8 cellular contexts compared by ENCODE assay signal in genomic region chr10:29858352-29859267, GRCh38.
DNase-seq lines count a peak whose midpoint lies in the region; ATAC-seq and TF ChIP-seq lines count a peak whose summit lies in the region.
"Had no signal": no experiment of that assay in that cellular context is flagged by ENCODE, and none has a peak within 500 bp of the region (broad histone marks: within the 10 kb centered on the region; RNA-seq: fewer than 3 reads in every experiment).

No MANE protein-coding gene starts in this region.

- H3K23me2 ChIP-seq in H9 (ENCODE audit: insufficient read length, low read depth, low read length, poor library complexity, severe bottlenecking): no peaks in the 10 kb centered on the region

- no peaks in the 10 kb centered on the region for H3K9me3 ChIP-seq in H9 (ENCODE audit: control insufficient read depth, low read depth, low read length)
- H3K9me3 ChIP-seq in SJSA1 (replicated peaks): no peaks in the 10 kb centered on the region
- no peaks in the 10 kb centered on the region for H3K9me3 ChIP-seq in gastroesophageal sphincter

- WGBS in H9 (ENCODE audit: extremely low coverage, insufficient read length, low lambda C conversion rate): no CpG with 5 or more reads among the region's 11 CpGs
- 22 to 35% methylated on average over 6 to 7 of the region's 11 CpGs for WGBS in gastroesophageal sphincter (ENCODE audit: low coverage in 1 of 2), 2 donors

- TF ChIP-seq CTCF in H9 (conservative IDR thresholded peaks at IDR 0.05): peak; percentile 58
- peak; percentile 48 to 87 (median 78) for TF ChIP-seq CTCF in gastroesophageal sphincter (IDR thresholded peaks at IDR 0.05)

- H3K79me1 ChIP-seq in H9 (ENCODE audit: insufficient read depth, low read depth, low read length, poor library complexity, severe bottlenecking): no peaks in the 10 kb centered on the region

- ATAC-seq in gastroesophageal sphincter: peak; percentile 80

- no peak overlapping the region for H2AK5ac ChIP-seq in H9 (ENCODE audit: insufficient read length, low read length)

- H3K18ac ChIP-seq in H9 (ENCODE audit: insufficient read length, low read depth, low read length): no peak overlapping the region

- H4K8ac ChIP-seq in H9 (replicated peaks; ENCODE audit: insufficient read length, low read depth, low read length): no peak overlapping the region

- H2BK5ac ChIP-seq in H9 (ENCODE audit: insufficient read length, low read length): no peak overlapping the region

- no peak overlapping the region for H3K4me3 Mint-ChIP-seq in H9
- H3K4me3 Mint-ChIP-seq: activated B cell treated with CpG ODN at 0.5 μM for 24 hours had no signal

- H3K27me3 Mint-ChIP-seq in H9 (ENCODE audit: low read depth): no peaks in the 10 kb centered on the region

- H3K4me2 ChIP-seq in H9 (ENCODE audit: insufficient read depth, insufficient read length, low read length): no peak overlapping the region

- TF ChIP-seq EP300 in gastroesophageal sphincter (IDR thresholded peaks at IDR 0.05): no peak

- H3K9ac ChIP-seq in H9 (ENCODE audit: extremely low read depth, insufficient read length, low read length): no peak overlapping the region
- H3K9ac ChIP-seq in rectal smooth muscle tissue (ENCODE audit: low read length): no peak overlapping the region

- H2BK20ac ChIP-seq in H9 (ENCODE audit: low read depth, low read length, poor library complexity, severe bottlenecking): no peak overlapping the region

- no peak overlapping the region for H3T11ph ChIP-seq in H9 (ENCODE audit: low read length)

- H3K4ac ChIP-seq in H9 (ENCODE audit: low read depth, low read length): no peak overlapping the region

- H3K4me3 ChIP-seq in SJSA1: no peak overlapping the region
- no peak overlapping the region for H3K4me3 ChIP-seq in gastroesophageal sphincter
- H3K4me3 ChIP-seq in rectal smooth muscle tissue (ENCODE audit: low read length): no peak overlapping the region

- DNase-seq in H9: peak; percentile 55
- DNase-seq in SJSA1 (ENCODE audit: low read depth in 1 of 2, low spot score in 2 of 2): peak; percentile 71 to 72
- no peak for DNase-seq in caudate nucleus (lab: John Stamatoyannopoulos, UW)
- no peak for DNase-seq in activated gamma-delta T cell treated with Interleukin-2 at 50 U/mL for 16 hours
- no peak for DNase-seq in KG1 (lab: John Stamatoyannopoulos, UW)
- DNase-seq: activated B cell treated with CpG ODN at 0.5 μM for 24 hours had no signal

- no peak overlapping the region for H2BK12ac ChIP-seq in H9 (ENCODE audit: insufficient read length, low read depth, low read length)

- no peak overlapping the region for H2AFZ ChIP-seq in H9 (ENCODE audit: low read length)

- H4K20me1 ChIP-seq in H9 (ENCODE audit: control insufficient read depth, insufficient read depth, insufficient read length): no peaks in the 10 kb centered on the region

- H4K5ac ChIP-seq in H9 (ENCODE audit: insufficient read length, low read depth, low read length): no peak overlapping the region

- H3K9me3 Mint-ChIP-seq in H9: no peaks in the 10 kb centered on the region
- H3K9me3 Mint-ChIP-seq: activated B cell treated with CpG ODN at 0.5 μM for 24 hours had no signal

- H2BK15ac ChIP-seq in H9 (ENCODE audit: low read depth, low read length): no peak overlapping the region

- H3K4me1 Mint-ChIP-seq in H9: peaks cover 7% of the 10 kb centered on the region in 2 experiments
- H3K4me1 Mint-ChIP-seq: activated B cell treated with CpG ODN at 0.5 μM for 24 hours had no signal

- H3K27me3 ChIP-seq in H9 (ENCODE audit: insufficient read depth, low read length) (no peaks in the 10 kb centered on the region), SJSA1 (replicated peaks) (no peaks in the 10 kb centered on the region), gastroesophageal sphincter (no peaks in the 10 kb centered on the region), rectal smooth muscle tissue (ENCODE audit: control insufficient read depth, insufficient read depth, low read length) (no peaks in the 10 kb centered on the region)

- H3K36me3 Mint-ChIP-seq in H9 (ENCODE audit: insufficient read depth in 1 of 3, low read depth in 3 of 3): no peaks in the 10 kb centered on the region

- no peak overlapping the region for H3K23ac ChIP-seq in H9 (ENCODE audit: insufficient read length, low read depth, low read length)

- H3K4me1 ChIP-seq in H9 (ENCODE audit: insufficient read depth, low read length): no peaks in the 10 kb centered on the region
- peaks cover 50% of the 10 kb centered on the region for H3K4me1 ChIP-seq in SJSA1 (replicated peaks)
- peaks cover 4 to 34% (median 6%) of the 10 kb centered on the region in 3 donors for H3K4me1 ChIP-seq in gastroesophageal sphincter
- peaks cover 26% of the 10 kb centered on the region for H3K4me1 ChIP-seq in rectal smooth muscle tissue (ENCODE audit: control insufficient read depth, insufficient read depth, low read length)

- H2BK120ac ChIP-seq in H9 (ENCODE audit: low read depth, low read length, poor library complexity, severe bottlenecking): no peak overlapping the region

- TF ChIP-seq POLR2A in gastroesophageal sphincter (IDR thresholded peaks at IDR 0.05): no peak

- H3K56ac ChIP-seq in H9 (ENCODE audit: insufficient read length, low read depth, low read length): no peak overlapping the region

- no peaks in the 10 kb centered on the region for H3K79me2 ChIP-seq in H9 (ENCODE audit: insufficient read depth, low read length)

- H3K14ac ChIP-seq in H9 (ENCODE audit: insufficient read depth, low read length): no peak overlapping the region

- H3K36me3 ChIP-seq in SJSA1 (no peaks in the 10 kb centered on the region), gastroesophageal sphincter (no peaks in the 10 kb centered on the region), rectal smooth muscle tissue (ENCODE audit: control insufficient read depth, insufficient read depth, low read length) (no peaks in the 10 kb centered on the region)

- H3K27ac ChIP-seq in H9 (ENCODE audit: insufficient read length, low read depth, low read length) (no peak overlapping the region), SJSA1 (no peak overlapping the region), gastroesophageal sphincter (peak overlapping the region; percentile 80 to 90 (median 81)), rectal smooth muscle tissue (ENCODE audit: low read depth, low read length) (peak overlapping the region; percentile 86), caudate nucleus (ENCODE audit: low read depth, low read length) (no peak overlapping the region)

- H4K91ac ChIP-seq in H9 (ENCODE audit: insufficient read length, low read depth, low read length): no peak overlapping the region

- H3K27ac Mint-ChIP-seq in H9: no peak overlapping the region
- H3K27ac Mint-ChIP-seq: activated B cell treated with CpG ODN at 0.5 μM for 24 hours had no signal

Comparison
In these comparisons a context has a peak if more than half of its experiments do, and no peak if none do; other contexts are left out.
1. DNase-seq: peak in H9 (single experiment) and SJSA1 (2 of 2); none in caudate nucleus (0 of 61), activated gamma-delta T cell treated with Interleukin-2 at 50 U/mL for 16 hours (single experiment) and KG1 (single experiment).
2. H3K27ac ChIP-seq: peak in gastroesophageal sphincter (4 of 4) and rectal smooth muscle tissue (single experiment); none in H9 (single experiment), SJSA1 (single experiment) and caudate nucleus (single experiment).